8 cellular contexts compared by ENCODE assay signal in the genomic region with DNA sequence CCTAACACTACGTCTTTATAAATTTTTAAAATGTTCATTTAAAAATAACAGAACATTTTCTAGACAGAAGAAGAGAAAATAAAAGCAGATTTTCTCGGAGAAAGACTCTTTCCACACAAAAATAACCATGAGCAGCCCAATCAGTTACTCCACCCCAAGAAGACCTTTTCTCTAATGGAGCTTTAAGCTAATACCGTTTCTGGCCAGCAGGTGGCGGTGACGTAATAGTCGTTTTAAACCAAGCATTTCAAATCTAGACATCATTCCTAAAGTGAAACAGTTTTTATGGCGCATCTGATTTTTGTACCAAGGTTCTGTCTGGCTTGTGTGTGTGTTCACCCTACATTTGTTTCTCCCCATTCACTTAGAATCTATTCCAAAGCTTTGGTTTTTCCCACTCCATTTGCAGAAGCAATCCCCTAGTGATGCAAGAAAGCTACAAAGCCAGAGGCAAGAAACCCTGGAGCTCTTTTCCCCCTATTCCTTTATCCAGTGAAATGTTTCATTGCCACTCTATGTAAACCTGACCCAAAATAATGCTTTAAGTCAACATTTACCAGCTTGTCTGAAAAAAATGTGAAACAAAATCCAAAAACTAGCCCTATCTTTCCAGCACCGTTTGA.
DNase-seq lines count a peak whose midpoint lies in the region; ATAC-seq and TF ChIP-seq lines count a peak whose summit lies in the region.

No MANE protein-coding gene starts in this region.

- H3K9me3 Mint-ChIP-seq in CD4-positive, alpha-beta T cell, result no peaks in the 10 kb centered on the region
- no peaks in the 10 kb centered on the region for H3K9me3 Mint-ChIP-seq in osteocyte (ENCODE audit: unreplicated experiment)

- TF ChIP-seq RAD21 in Ishikawa (IDR thresholded peaks at IDR 0.05; ENCODE audit: low read depth), result peak; percentile 65

- no peak overlapping the region for H3K27ac Mint-ChIP-seq in CD4-positive, alpha-beta T cell
- H3K27ac Mint-ChIP-seq in osteocyte (ENCODE audit: unreplicated experiment), result no peak overlapping the region

- intact Hi-C loops in CD4-positive, alpha-beta T cell (cut with DNase I, micrococcal nuclease), result loop anchor here (1.0 to 10.0 kb wide), 3 partner anchors 109 to 763 kb away; no protein-coding TSS in a partner anchor
- intact Hi-C loops in thyroid gland (cut with DNase I), result loop anchor here (1.0 kb wide), 1 partner anchor 111 kb away; no protein-coding TSS in a partner anchor

- CTCF ChIA-PET in CD4-positive, alpha-beta T cell (lab: Charles Lee), result interaction anchor here (0.8 to 1.4 kb wide), 4 partner anchors 9 to 117 kb away, joined by 3 to 8 read pairs (median 4); no protein-coding TSS in a partner anchor

- H3K27me3 ChIP-seq in CD4-positive, alpha-beta T cell (ENCODE audit: control insufficient read depth, insufficient read depth, low read length), result no peaks in the 10 kb centered on the region
- no peaks in the 10 kb centered on the region for H3K27me3 ChIP-seq in Peyer's patch
- no peaks in the 10 kb centered on the region for H3K27me3 ChIP-seq in thyroid gland

- no peak overlapping the region for H3K27ac ChIP-seq in CD4-positive, alpha-beta T cell (ENCODE audit: low read depth, low read length)
- H3K27ac ChIP-seq in Peyer's patch (no peak overlapping the region), thyroid gland (no peak overlapping the region)

- no peak for TF ChIP-seq POLR2A in Peyer's patch (IDR thresholded peaks at IDR 0.05)
- TF ChIP-seq POLR2A in thyroid gland (IDR thresholded peaks at IDR 0.05), result no peak

- 19% methylated on average over 8 of the region's 8 CpGs for WGBS in thyroid gland, 2 donors

- H3K36me3 ChIP-seq in Peyer's patch, result no peaks in the 10 kb centered on the region
- H3K36me3 ChIP-seq in thyroid gland, result no peaks in the 10 kb centered on the region

- peak; percentile 23 to 71 (median 52) for DNase-seq in CD4-positive, alpha-beta T cell
- DNase-seq in Peyer's patch (peak; percentile 61 to 94 (median 67)), activated T-helper 1 cell treated with Interleukin-2 at 50 U/mL for 16 hours (ENCODE audit: low read depth) (peak; percentile 9), foreskin fibroblast (peak; percentile 39 to 81), osteocyte (ENCODE audit: extremely low spot score, unreplicated experiment) (peak; percentile 88), thyroid gland (peak; percentile 83 to 88)

- H3K4me3 ChIP-seq in Peyer's patch, result no peak overlapping the region
- no peak overlapping the region for H3K4me3 ChIP-seq in foreskin fibroblast (ENCODE audit: low read depth in 1 of 2, low read length in 2 of 2)
- H3K4me3 ChIP-seq in thyroid gland (replicated peaks in 1 of 3), result no peak overlapping the region

- H3K36me3 Mint-ChIP-seq in CD4-positive, alpha-beta T cell (ENCODE audit: low read depth), result no peaks in the 10 kb centered on the region
- H3K36me3 Mint-ChIP-seq in osteocyte (ENCODE audit: unreplicated experiment), result no peaks in the 10 kb centered on the region

- TF ChIP-seq EP300 in Ishikawa (IDR thresholded peaks at IDR 0.05; ENCODE audit: borderline replicate concordance), result no peak

- H3K4me1 ChIP-seq in Peyer's patch (no peaks in the 10 kb centered on the region), thyroid gland (no peaks in the 10 kb centered on the region)

- H3K27me3 Mint-ChIP-seq in CD4-positive, alpha-beta T cell, result peaks cover 31% of the 10 kb centered on the region
- peaks cover 20% of the 10 kb centered on the region for H3K27me3 Mint-ChIP-seq in osteocyte (ENCODE audit: unreplicated experiment)

- H3K4me1 Mint-ChIP-seq in CD4-positive, alpha-beta T cell (ENCODE audit: low read depth), result no peaks in the 10 kb centered on the region
- H3K4me1 Mint-ChIP-seq in osteocyte (ENCODE audit: unreplicated experiment), result no peaks in the 10 kb centered on the region

- no peak overlapping the region for H3K4me3 Mint-ChIP-seq in CD4-positive, alpha-beta T cell
- no peak overlapping the region for H3K4me3 Mint-ChIP-seq in osteocyte (ENCODE audit: unreplicated experiment)

- POLR2A ChIA-PET in CD4-positive, alpha-beta T cell (lab: Charles Lee), result no interaction called here

- peak; percentile 88 for TF ChIP-seq CTCF in CD4-positive, alpha-beta T cell (IDR thresholded peaks at IDR 0.05)
- peak; percentile 37 to 89 (median 75) for TF ChIP-seq CTCF in Peyer's patch (IDR thresholded peaks at IDR 0.05)
- TF ChIP-seq CTCF in foreskin fibroblast (IDR thresholded peaks at IDR 0.05; ENCODE audit: low read depth, low read length), result peak; percentile 79
- peak; percentile 83 for TF ChIP-seq CTCF in osteocyte (IDR thresholded peaks at IDR 0.05)
- peak in 5 of 6 experiments; percentile 63 to 75 (median 74) for TF ChIP-seq CTCF in thyroid gland (IDR thresholded peaks at IDR 0.05)

- ATAC-seq in CD4-positive, alpha-beta T cell (ENCODE audit: poor library complexity), result no peak
- peak; percentile 65 for ATAC-seq in GM19468 (IDR thresholded peaks at IDR 0.05; ENCODE audit: extremely low read depth, unreplicated experiment)

- no peaks in the 10 kb centered on the region for H3K9me3 ChIP-seq in CD4-positive, alpha-beta T cell (ENCODE audit: control insufficient read depth, low read length)
- H3K9me3 ChIP-seq in Peyer's patch, result no peaks in the 10 kb centered on the region
- no peaks in the 10 kb centered on the region for H3K9me3 ChIP-seq in thyroid gland

TF ChIP-seq in Ishikawa, 13 proteins besides CTCF, POLR2A, EP300 and RAD21:
- TF ChIP-seq YY1 (IDR thresholded peaks at IDR 0.05; ENCODE audit: low read depth), result no peak
- no peak for TF ChIP-seq NFIC (IDR thresholded peaks at IDR 0.05)
- TF ChIP-seq CREB1 (IDR thresholded peaks at IDR 0.05; ENCODE audit: low read depth), result no peak
- no peak for TF ChIP-seq FOXM1 (IDR thresholded peaks at IDR 0.05; ENCODE audit: borderline replicate concordance, low read depth)
- no peak for TF ChIP-seq REST (IDR thresholded peaks at IDR 0.05; ENCODE audit: low read depth)
- no peak for TF ChIP-seq TAF1 (IDR thresholded peaks at IDR 0.05; ENCODE audit: low read depth)
- no peak for TF ChIP-seq CEBPB (IDR thresholded peaks at IDR 0.05)
- TF ChIP-seq ZBTB7A (IDR thresholded peaks at IDR 0.05; ENCODE audit: low read depth), result no peak

Comparison
In these comparisons a context has a peak if more than half of its experiments do, and no peak if none do; other contexts are left out.
1. DNase-seq: peak in every context shown above with its lines; median percentile 88 in osteocyte; 86 in thyroid gland; 67 in Peyer's patch; 60 in foreskin fibroblast; 52 in CD4-positive, alpha-beta T cell; 9 in activated T-helper 1 cell treated with Interleukin-2 at 50 U/mL for 16 hours.